ENCODE assay signal across 8 cellular contexts in genomic region chr10:96395931-96396877, GRCh38. TPM values are rescaled to one million over a fixed set of nuclear protein-coding genes. Genes with fewer than 3 reads are reported as not detected.
DNase-seq lines count a peak whose midpoint lies in the region; ATAC-seq and TF ChIP-seq lines count a peak whose summit lies in the region.

No MANE protein-coding gene starts in this region.

- H3K27me3 ChIP-seq in OCI-LY1 (ENCODE audit: insufficient read depth, low read length) (no peaks in the 10 kb centered on the region), fibroblast of lung (ENCODE audit: control insufficient read depth, insufficient read depth, low read length) (peaks cover 4% of the 10 kb centered on the region)

- H4K20me1 ChIP-seq in OCI-LY1 (ENCODE audit: insufficient read depth, low read length) (no peaks in the 10 kb centered on the region), fibroblast of lung (ENCODE audit: control insufficient read depth, extremely low read depth, insufficient read depth, low read length) (no peaks in the 10 kb centered on the region)

- DNase-seq in COLO668 (lab: John Stamatoyannopoulos, UW; ENCODE audit: unreplicated experiment): peak; percentile 41
- DNase-seq in activated T-cell treated with anti-CD3 and anti-CD28 coated beads, Interleukin-2, amount 50 U/mL, for 1 hour: peak; percentile 58
- peak; percentile 57 to 71 for DNase-seq in fibroblast of lung (ENCODE audit: low read depth in 2 of 2)
- DNase-seq in stimulated activated naive CD8-positive, alpha-beta T cell treated with anti-CD3 and anti-CD28 coated beads, Interleukin-15, Interleukin-2, amounts not matched to agents 100 U/mL and 50 U/mL, for 24 hours: peak; percentile 63

- no peak overlapping the region for H3K4me3 Mint-ChIP-seq in nephron

- peak; percentile 79 for ATAC-seq in stimulated activated naive CD8-positive, alpha-beta T cell treated with anti-CD3 and anti-CD28 coated beads, Interleukin-15, Interleukin-2, amounts not matched to agents 100 U/mL and 50 U/mL, for 24 hours
- ATAC-seq in HG02885 (IDR thresholded peaks at IDR 0.05; ENCODE audit: poor library complexity, unreplicated experiment): no peak

- no peaks in the 10 kb centered on the region for H3K4me1 ChIP-seq in HEK293 (ENCODE audit: control insufficient read depth, insufficient read depth, low read length)
- H3K4me1 ChIP-seq in OCI-LY1 (ENCODE audit: insufficient read depth, low read length, severe bottlenecking): peaks cover 3% of the 10 kb centered on the region
- no peaks in the 10 kb centered on the region for H3K4me1 ChIP-seq in fibroblast of lung (ENCODE audit: control insufficient read depth, extremely low read depth, insufficient read depth, low read length)

- POLR2A ChIA-PET in HEK293 (lab: Yijun Ruan, JAX): no interaction called here

- no peak overlapping the region for H3K27ac Mint-ChIP-seq in nephron

- peaks cover 20% of the 10 kb centered on the region for H3K4me1 Mint-ChIP-seq in nephron

- H3K9me3 Mint-ChIP-seq in nephron: no peaks in the 10 kb centered on the region

- H3K27ac ChIP-seq in HEK293 (ENCODE audit: extremely low read depth, low read depth, low read length) (no peak overlapping the region), OCI-LY1 (ENCODE audit: low read depth, low read length, poor library complexity, severe bottlenecking) (no peak overlapping the region), fibroblast of lung (ENCODE audit: insufficient read depth, low read length) (no peak overlapping the region)

- TF ChIP-seq CTCF in HEK293 (tag by site-specific recombination; IDR thresholded peaks at IDR 0.05) (peak; percentile 68), OCI-LY1 (IDR thresholded peaks at IDR 0.05; ENCODE audit: low read length) (peak; percentile 67), fibroblast of lung (conservative IDR thresholded peaks at IDR 0.05 in 1 of 2, IDR thresholded peaks at IDR 0.05 in 1 of 2; ENCODE audit: low read depth in 1 of 2, low read length in 2 of 2) (peak; percentile 71 to 80), nephron (IDR thresholded peaks at IDR 0.05; ENCODE audit: unreplicated experiment in 3 of 3) (peak; percentile 86 to 95 (median 86))

- H3K36me3 ChIP-seq in HEK293 (ENCODE audit: control insufficient read depth in 2 of 2, insufficient read depth in 1 of 2, low read length in 2 of 2) (no peaks in the 10 kb centered on the region), OCI-LY1 (ENCODE audit: insufficient read depth, low read length) (no peaks in the 10 kb centered on the region), fibroblast of lung (ENCODE audit: control insufficient read depth, insufficient read depth, low read length) (no peaks in the 10 kb centered on the region)

- no peak overlapping the region for H3K4me3 ChIP-seq in HEK293 (ENCODE audit: low read depth, low read length)
- H3K4me3 ChIP-seq in OCI-LY1 (ENCODE audit: low read depth, low read length, poor library complexity, severe bottlenecking): peak overlapping the region; percentile 30
- no peak overlapping the region for H3K4me3 ChIP-seq in fibroblast of lung (replicated peaks in 1 of 4; ENCODE audit: control extremely low read depth in 1 of 4, insufficient read depth in 1 of 4, low read depth in 3 of 4, low read length in 4 of 4)

- H3K9me3 ChIP-seq in HEK293 (ENCODE audit: control insufficient read depth, insufficient read depth, low read depth, low read length) (no peaks in the 10 kb centered on the region), OCI-LY1 (ENCODE audit: low read length) (no peaks in the 10 kb centered on the region), fibroblast of lung (ENCODE audit: control insufficient read depth, insufficient read depth, low read depth, low read length) (no peaks in the 10 kb centered on the region)

- H3K79me2 ChIP-seq in OCI-LY1 (ENCODE audit: insufficient read depth, low read length) (no peaks in the 10 kb centered on the region), fibroblast of lung (ENCODE audit: control insufficient read depth, insufficient read depth, low read length) (no peaks in the 10 kb centered on the region)

- CTCF ChIA-PET in HEK293 (lab: Yijun Ruan, JAX): interaction anchor here (0.6 to 8.4 kb wide), 44 partner anchors 10 to 814 kb away, joined by 3 to 79 read pairs (median 4); partner anchors contain the start of gene TLL2

- H3K9ac ChIP-seq in OCI-LY1 (ENCODE audit: low read length) (no peak overlapping the region), fibroblast of lung (ENCODE audit: insufficient read depth, low read length) (no peak overlapping the region)

- H3K9me2 ChIP-seq in OCI-LY1 (ENCODE audit: low read depth, low read length): no peaks in the 10 kb centered on the region

- peak overlapping the region; percentile 42; the same call in 1 of the 2 replicates for H3K4me2 ChIP-seq in OCI-LY1 (ENCODE audit: low read length)
- no peak overlapping the region for H3K4me2 ChIP-seq in fibroblast of lung (ENCODE audit: extremely low read depth, insufficient read depth, low read length)

- H3F3A ChIP-seq in OCI-LY1 (ENCODE audit: insufficient read depth, low read length): no peaks in the 10 kb centered on the region

- no peak overlapping the region for H2AFZ ChIP-seq in OCI-LY1 (ENCODE audit: low read length)
- H2AFZ ChIP-seq in fibroblast of lung (ENCODE audit: low read length): no peak overlapping the region

- H3K27me3 Mint-ChIP-seq in nephron (ENCODE audit: low read depth): peaks cover 62% of the 10 kb centered on the region

- no peaks in the 10 kb centered on the region for H3K36me3 Mint-ChIP-seq in nephron (ENCODE audit: low read depth)

TF ChIP-seq in HEK293, 187 proteins besides CTCF, POLR2A, EP300 and RAD21:
- TF ChIP-seq PATZ1 (tag by site-specific recombination; IDR thresholded peaks at IDR 0.05): peak; percentile 33; the same call in 1 of the 2 replicates
- peak; percentile 91 for TF ChIP-seq ZNF654 (tag by site-specific recombination; IDR thresholded peaks at IDR 0.05; ENCODE audit: low read depth)
- peak; percentile 58; the same call in 1 of the 2 replicates for TF ChIP-seq ZNF362 (tag by site-specific recombination; IDR thresholded peaks at IDR 0.05)
- TF ChIP-seq ZNF510 (tag by site-specific recombination; IDR thresholded peaks at IDR 0.05; ENCODE audit: insufficient replicate concordance): no peak
- TF ChIP-seq ZNF211 (tag by site-specific recombination; IDR thresholded peaks at IDR 0.05; ENCODE audit: low read depth): no peak

RNA-seq across cellular contexts. Expression of gene OPALIN, which starts 37.4 kb away (rescaled TPM):
- not detected in 2 replicates for total RNA-seq in fibroblast of lung
- polyA plus RNA-seq in fibroblast of lung: not detected in 2 replicates
- polyA plus RNA-seq in fibroblast of lung (2012): not detected in 2 replicates
- not detected in 2 replicates for polyA minus RNA-seq in fibroblast of lung (ENCODE audit: low replicate concordance)
